ENCODE assay signal across 21 cellular contexts in the genomic region with DNA sequence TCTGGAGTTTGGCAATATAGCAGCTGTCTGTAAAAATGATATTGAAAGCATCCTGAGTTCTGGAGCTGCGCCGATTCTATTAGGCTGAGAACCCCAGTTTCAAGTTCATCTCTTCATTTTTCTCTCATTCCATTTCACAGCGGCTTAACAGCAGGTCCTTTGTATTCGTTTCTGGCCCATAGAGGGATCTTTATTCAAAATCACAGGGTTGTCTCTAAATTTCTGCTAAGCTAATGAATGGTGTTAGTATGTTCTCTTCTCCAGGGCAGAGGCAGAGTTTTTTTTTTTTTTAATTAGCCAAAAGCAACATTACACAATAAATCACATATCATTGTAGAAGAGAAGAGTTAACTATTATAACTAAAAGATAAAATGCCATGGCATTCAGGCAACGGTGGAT.
DNase-seq lines count a peak whose midpoint lies in the region.
"Had no signal": no experiment of that assay in that cellular context is flagged by ENCODE, and none has a peak within 500 bp of the region (broad histone marks: within the 10 kb centered on the region; RNA-seq: fewer than 3 reads in every experiment).

No MANE protein-coding gene starts in this region.

- H3K9me3 Mint-ChIP-seq in activated CD4-positive, alpha-beta T cell treated with anti-CD3 and anti-CD28 coated beads, Interleukin-2, amount 10 ng/mL, durations not matched to agents 24 days and 14 days = no peaks in the 10 kb centered on the region
- H3K9me3 Mint-ChIP-seq: HFFc6 had no signal

- no peaks in the 10 kb centered on the region for H3K36me3 Mint-ChIP-seq in activated CD4-positive, alpha-beta T cell treated with anti-CD3 and anti-CD28 coated beads, Interleukin-2, amount 10 ng/mL, durations not matched to agents 24 days and 14 days (ENCODE audit: low read depth)

- H3K27ac Mint-ChIP-seq in activated CD4-positive, alpha-beta T cell treated with anti-CD3 and anti-CD28 coated beads, Interleukin-2, amount 10 ng/mL, durations not matched to agents 24 days and 14 days = no peak overlapping the region
- H3K27ac Mint-ChIP-seq: GM23338, HFFc6 had no signal

- intact Hi-C loops in activated CD4-positive, alpha-beta T cell treated with anti-CD3 and anti-CD28 coated beads, Interleukin-2, amount 10 ng/mL, durations not matched to agents 24 days and 14 days (cut with micrococcal nuclease) = no loop called here

- no peaks in the 10 kb centered on the region for H3K4me1 Mint-ChIP-seq in activated CD4-positive, alpha-beta T cell treated with anti-CD3 and anti-CD28 coated beads, Interleukin-2, amount 10 ng/mL, durations not matched to agents 24 days and 14 days
- H3K4me1 Mint-ChIP-seq: GM23338 had no signal

- H3K27me3 Mint-ChIP-seq in activated CD4-positive, alpha-beta T cell treated with anti-CD3 and anti-CD28 coated beads, Interleukin-2, amount 10 ng/mL, durations not matched to agents 24 days and 14 days = no peaks in the 10 kb centered on the region

- peak; percentile 29 for DNase-seq in activated CD4-positive, alpha-beta T cell treated with anti-CD3 and anti-CD28 coated beads, Interleukin-2, amount 10 ng/mL, durations not matched to agents 24 days and 14 days
- DNase-seq in activated CD4-positive, alpha-beta T cell treated with anti-CD3 and anti-CD28 coated beads, Interleukin-2, amount 50 U/mL, for 1 hour = no peak
- DNase-seq in foreskin melanocyte = peak; percentile 89
- peak; percentile 93 for DNase-seq in pons (ENCODE audit: low spot score)
- no peak for DNase-seq in NCI-H1694 treated with DMSO at 0.1 percent for 48 hours (lab: John Stamatoyannopoulos, UW)
- no peak for DNase-seq in stimulated activated CD4-positive, alpha-beta T cell treated with anti-CD3 and anti-CD28 coated beads, Interleukin-2, amount 100 ng/mL, for 48 hours
- no peak for DNase-seq in NOMO-1 (lab: John Stamatoyannopoulos, UW; ENCODE audit: unreplicated experiment in 2 of 2)
- DNase-seq in DMS53 treated with DMSO at 0.1 percent for 48 hours (lab: John Stamatoyannopoulos, UW; ENCODE audit: unreplicated experiment) = no peak
- DNase-seq: DMS153, HFFc6, Karpas-422, NCI-H1092, NCI-H1436, NCI-H187 treated with DMSO at 0.1 percent for 48 hours, NCI-H2107, NCI-H446, NCI-H524 treated with DMSO at 0.1 percent for 48 hours, NCI-H774, PC-3, SJCRH30 had no signal

- H3K4me3 Mint-ChIP-seq in activated CD4-positive, alpha-beta T cell treated with anti-CD3 and anti-CD28 coated beads, Interleukin-2, amount 10 ng/mL, durations not matched to agents 24 days and 14 days = no peak overlapping the region
- H3K4me3 Mint-ChIP-seq: GM23338, HFFc6 had no signal

Comparison
In these comparisons a context has a peak if more than half of its experiments do, and no peak if none do; other contexts are left out.
1. DNase-seq: peak in activated CD4-positive, alpha-beta T cell treated with anti-CD3 and anti-CD28 coated beads, Interleukin-2, amount 10 ng/mL, durations not matched to agents 24 days and 14 days (single experiment), foreskin melanocyte (single experiment) and pons (single experiment); none in activated CD4-positive, alpha-beta T cell treated with anti-CD3 and anti-CD28 coated beads, Interleukin-2, amount 50 U/mL, for 1 hour (single experiment), NCI-H1694 treated with DMSO at 0.1 percent for 48 hours (single experiment), stimulated activated CD4-positive, alpha-beta T cell treated with anti-CD3 and anti-CD28 coated beads, Interleukin-2, amount 100 ng/mL, for 48 hours (0 of 2), NOMO-1 (0 of 2) and DMS53 treated with DMSO at 0.1 percent for 48 hours (single experiment).